8 cellular contexts compared by ENCODE assay signal in the genomic region with DNA sequence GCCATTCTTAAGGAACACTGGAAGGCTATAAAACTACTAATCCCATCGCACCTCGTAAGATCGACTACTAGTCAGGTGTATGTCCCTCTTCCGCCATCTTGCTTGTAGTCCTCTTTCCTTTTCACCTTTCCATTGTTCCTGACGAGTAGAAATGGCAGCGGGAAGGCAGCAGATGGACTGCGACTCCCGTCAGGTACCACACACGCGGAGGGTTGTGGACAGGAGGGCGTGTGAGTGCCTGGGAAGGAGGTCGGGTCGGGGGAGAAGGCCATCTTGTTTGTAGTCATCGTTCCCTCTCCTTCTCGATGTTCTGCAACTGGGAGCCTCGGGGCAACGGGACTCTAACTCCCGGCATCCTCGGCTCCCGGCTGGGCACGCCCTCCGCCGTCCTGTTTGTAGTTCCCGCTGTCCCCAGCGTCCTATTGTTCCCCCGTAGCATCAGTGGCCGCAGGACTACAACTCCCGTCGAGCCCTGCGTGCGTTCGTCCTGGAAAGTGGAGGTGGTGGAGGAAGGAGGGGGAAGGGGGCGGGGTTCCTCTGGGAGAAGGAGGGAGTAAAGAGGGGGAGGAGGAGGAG. TPM values are rescaled to one million over a fixed set of nuclear protein-coding genes. Genes with fewer than 3 reads are reported as not detected.
DNase-seq lines count a peak whose midpoint lies in the region; ATAC-seq, FAIRE-seq and TF ChIP-seq lines count a peak whose summit lies in the region.

No MANE protein-coding gene starts in this region.

- dilution Hi-C loops in keratinocyte (cut with MboI; ENCODE audit: extremely low pct_ligation_motif_present, low sequenced_read_pairs), result no loop called here

- H3K36me3 ChIP-seq in keratinocyte (ENCODE audit: control insufficient read depth in 2 of 2, extremely low read depth in 1 of 2, insufficient read depth in 2 of 2, low read length in 2 of 2), result peaks cover 0 to 6% of the 10 kb centered on the region in 2 experiments

- peaks cover 18% of the 10 kb centered on the region for H3K79me2 ChIP-seq in keratinocyte (ENCODE audit: control insufficient read depth, insufficient read depth, low read length)

- peak; percentile 39 for FAIRE-seq in keratinocyte (lab: Jason Lieb, UNC)

- peak; percentile 69 for ATAC-seq in GM19324 (IDR thresholded peaks at IDR 0.05; ENCODE audit: low FRiP score, unreplicated experiment)
- peak; percentile 58 for ATAC-seq in HG03457 (IDR thresholded peaks at IDR 0.05; ENCODE audit: unreplicated experiment)

- H2AFZ ChIP-seq in keratinocyte (ENCODE audit: control insufficient read depth, low read length), result peak overlapping the region; percentile 99

- H3K4me3 ChIP-seq in keratinocyte (ENCODE audit: control insufficient read depth in 2 of 3, extremely low read depth in 1 of 3, insufficient read depth in 2 of 3, low read depth in 1 of 3, low read length in 3 of 3), result peak overlapping the region; percentile 51 to 99 (median 94)

- no peak for TF ChIP-seq CTCF in keratinocyte (optimal IDR thresholded peaks at IDR 0.05 in 1 of 3, IDR thresholded peaks at IDR 0.05 in 1 of 3, conservative IDR thresholded peaks at IDR 0.05 in 1 of 3; ENCODE audit: extremely low read depth in 1 of 3, insufficient read depth in 2 of 3, low read length in 3 of 3)

- DNase-seq in Ammon's horn (ENCODE audit: low spot score), result peak; percentile 100
- DNase-seq in NCI-H510A treated with DMSO at 0.1 percent for 48 hours (lab: John Stamatoyannopoulos, UW), result peak; percentile 100
- peak; percentile 91 to 94 for DNase-seq in activated CD4-positive, alpha-beta T cell treated with anti-CD3 and anti-CD28 coated beads for 24 hours (ENCODE audit: low read depth in 2 of 2)
- DNase-seq in cerebellum (ENCODE audit: low spot score), result peak; percentile 97
- peak; percentile 99 for DNase-seq in keratinocyte (ENCODE audit: low read depth, low spot score)
- peak; percentile 92 for DNase-seq in stimulated activated CD4-positive, alpha-beta T cell treated with anti-CD3 and anti-CD28 coated beads, Interleukin-12 subunit alpha, Interleukin-12 subunit beta, amount 100 ng/mL, for 4 hours

- H3K9ac ChIP-seq in keratinocyte (ENCODE audit: control insufficient read depth, extremely low read depth, insufficient read depth, low read length), result peak overlapping the region; percentile 99

- H4K20me1 ChIP-seq in keratinocyte (ENCODE audit: control insufficient read depth, extremely low read depth, insufficient read depth, low read length), result no peaks in the 10 kb centered on the region

- peak overlapping the region; percentile 86 for H3K4me2 ChIP-seq in keratinocyte (ENCODE audit: control insufficient read depth, extremely low read depth, insufficient read depth, low read depth, low read length)

- peak overlapping the region; percentile 100 for H3K27ac ChIP-seq in keratinocyte (ENCODE audit: control insufficient read depth, insufficient read depth, low read length)

- peaks cover 23% of the 10 kb centered on the region for H3K4me1 ChIP-seq in keratinocyte (ENCODE audit: control insufficient read depth, extremely low read depth, insufficient read depth, low read length)

- no peaks in the 10 kb centered on the region for H3K9me3 ChIP-seq in keratinocyte (ENCODE audit: control insufficient read depth, low read depth, low read length)

- H3K9me1 ChIP-seq in keratinocyte (ENCODE audit: control insufficient read depth, extremely low read depth, insufficient read depth, low read length), result no peaks in the 10 kb centered on the region

- H3K27me3 ChIP-seq in keratinocyte (ENCODE audit: control insufficient read depth, extremely low read depth, insufficient read depth, low read length), result no peaks in the 10 kb centered on the region

RNA-seq across cellular contexts. Expression of gene FBXL19, which starts 0.3 kb away (rescaled TPM):
- total RNA-seq in cerebellum, result 32.3 TPM
- 9.6 to 15.0 TPM (median 10.2 TPM) in 3 replicates for polyA plus RNA-seq in keratinocyte
- polyA plus RNA-seq in keratinocyte (2011; ENCODE audit: low read depth), result 2.2 TPM
- polyA plus RNA-seq in keratinocyte (2011; cell fraction: cytosol; rRNA removed), result 5.7 and 16.5 TPM in 2 replicates
- 24.0 and 32.9 TPM in 2 replicates for polyA plus RNA-seq in keratinocyte (2011; cell fraction: nucleus; rRNA removed)
- polyA plus RNA-seq in keratinocyte (2012; ENCODE audit: low replicate concordance), result 8.3 and 25.1 TPM in 2 replicates
- polyA minus RNA-seq in keratinocyte, result 8.6 to 28.7 TPM (median 11.7 TPM) in 3 replicates
- polyA minus RNA-seq in keratinocyte (2011; cell fraction: cytosol; rRNA and poly(A)+ RNA removed), result 46.2 TPM
- 18.1 and 25.4 TPM in 2 replicates for polyA minus RNA-seq in keratinocyte (2011; cell fraction: nucleus; rRNA and poly(A)+ RNA removed)

RNA-seq across cellular contexts. Expression of gene ORAI3, which starts 25.8 kb away (rescaled TPM):
- total RNA-seq in cerebellum, result 5.4 TPM
- 8.1 to 12.7 TPM (median 10.8 TPM) in 3 replicates for polyA plus RNA-seq in keratinocyte
- polyA plus RNA-seq in keratinocyte (2011; ENCODE audit: low read depth), result 2.3 TPM
- 10.3 and 13.2 TPM in 2 replicates for polyA plus RNA-seq in keratinocyte (2011; cell fraction: cytosol; rRNA removed)
- 16.6 and 23.6 TPM in 2 replicates for polyA plus RNA-seq in keratinocyte (2011; cell fraction: nucleus; rRNA removed)
- polyA plus RNA-seq in keratinocyte (2012; ENCODE audit: low replicate concordance), result 8.0 and 11.6 TPM in 2 replicates
- polyA minus RNA-seq in keratinocyte, result 11.8 to 14.7 TPM (median 13.6 TPM) in 3 replicates
- 10.6 TPM for polyA minus RNA-seq in keratinocyte (2011; cell fraction: cytosol; rRNA and poly(A)+ RNA removed)
- 12.5 and 14.9 TPM in 2 replicates for polyA minus RNA-seq in keratinocyte (2011; cell fraction: nucleus; rRNA and poly(A)+ RNA removed)

RNA-seq across cellular contexts. Expression of gene CTF1, which starts 26.6 kb away (rescaled TPM):
- 0.36 TPM for total RNA-seq in cerebellum
- polyA plus RNA-seq in keratinocyte, result 2.1 to 3.2 TPM (median 2.6 TPM) in 3 replicates
- polyA plus RNA-seq in keratinocyte (2011; ENCODE audit: low read depth), result 0.27 TPM
- 3.6 and 5.4 TPM in 2 replicates for polyA plus RNA-seq in keratinocyte (2011; cell fraction: cytosol; rRNA removed)
- polyA plus RNA-seq in keratinocyte (2011; cell fraction: nucleus; rRNA removed), result 4.5 and 5.8 TPM in 2 replicates
- polyA plus RNA-seq in keratinocyte (2012; ENCODE audit: low replicate concordance), result 1.3 and 2.6 TPM in 2 replicates
- 2.7 to 4.2 TPM (median 2.7 TPM) in 3 replicates for polyA minus RNA-seq in keratinocyte
- 2.7 TPM for polyA minus RNA-seq in keratinocyte (2011; cell fraction: cytosol; rRNA and poly(A)+ RNA removed)
- polyA minus RNA-seq in keratinocyte (2011; cell fraction: nucleus; rRNA and poly(A)+ RNA removed), result 0.53 and 1.6 TPM in 2 replicates

RNA-seq across cellular contexts. Expression of gene BCL7C, which starts 29.2 kb away (rescaled TPM):
- 37.0 TPM for total RNA-seq in cerebellum
- 18.5 to 22.4 TPM (median 19.2 TPM) in 3 replicates for polyA plus RNA-seq in keratinocyte
- 8.7 TPM for polyA plus RNA-seq in keratinocyte (2011; ENCODE audit: low read depth)
- polyA plus RNA-seq in keratinocyte (2011; cell fraction: cytosol; rRNA removed), result 13.6 and 19.0 TPM in 2 replicates
- 5.0 and 7.4 TPM in 2 replicates for polyA plus RNA-seq in keratinocyte (2011; cell fraction: nucleus; rRNA removed)
- 16.9 and 20.2 TPM in 2 replicates for polyA plus RNA-seq in keratinocyte (2012; ENCODE audit: low replicate concordance)
- 4.5 to 7.5 TPM (median 5.8 TPM) in 3 replicates for polyA minus RNA-seq in keratinocyte
- polyA minus RNA-seq in keratinocyte (2011; cell fraction: cytosol; rRNA and poly(A)+ RNA removed), result 14.6 TPM
- polyA minus RNA-seq in keratinocyte (2011; cell fraction: nucleus; rRNA and poly(A)+ RNA removed), result 3.0 and 5.2 TPM in 2 replicates

RNA-seq across cellular contexts. Expression of gene SETD1A, which starts 34.5 kb away (rescaled TPM):
- total RNA-seq in cerebellum, result 3.3 TPM
- 0.94 to 3.7 TPM (median 1.1 TPM) in 3 replicates for polyA plus RNA-seq in keratinocyte
- polyA plus RNA-seq in keratinocyte (2011; ENCODE audit: low read depth), result 3.0 TPM
- 1.4 and 2.1 TPM in 2 replicates for polyA plus RNA-seq in keratinocyte (2011; cell fraction: cytosol; rRNA removed)
- polyA plus RNA-seq in keratinocyte (2011; cell fraction: nucleus; rRNA removed), result 8.9 and 11.2 TPM in 2 replicates
- 4.7 and 10.9 TPM in 2 replicates for polyA plus RNA-seq in keratinocyte (2012; ENCODE audit: low replicate concordance)
- 1.5 to 17.4 TPM (median 2.2 TPM) in 3 replicates for polyA minus RNA-seq in keratinocyte
- polyA minus RNA-seq in keratinocyte (2011; cell fraction: cytosol; rRNA and poly(A)+ RNA removed), result 2.5 TPM
- polyA minus RNA-seq in keratinocyte (2011; cell fraction: nucleus; rRNA and poly(A)+ RNA removed), result 3.7 and 5.2 TPM in 2 replicates

Comparison
In these comparisons a context has a peak if more than half of its experiments do, and no peak if none do; other contexts are left out.
1. Peak in every context shown above with its lines: DNase-seq, ATAC-seq, H3K4me3 ChIP-seq and H3K27ac ChIP-seq.